ENCODE assay signal across 31 cellular contexts in the genomic region with DNA sequence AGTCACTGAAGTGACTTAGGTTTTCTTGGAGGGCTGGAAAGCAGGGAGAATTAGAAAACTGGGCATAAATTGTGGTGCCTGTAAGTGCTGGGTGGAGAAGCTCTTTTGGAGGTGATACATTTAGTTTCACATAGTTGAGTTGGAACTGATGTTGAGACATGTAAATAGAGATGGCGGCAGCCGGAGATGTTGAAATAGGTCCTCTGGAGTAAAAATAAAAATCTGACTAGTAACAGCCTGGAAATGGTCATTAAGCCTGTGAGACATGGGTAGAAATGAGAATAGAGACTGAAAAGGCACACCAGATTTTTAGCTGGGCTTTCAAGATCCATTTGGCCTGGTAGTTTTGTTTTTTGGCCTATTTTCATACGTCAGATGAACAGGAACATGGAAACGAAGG.
"Had no signal": no experiment of that assay in that cellular context is flagged by ENCODE, and none has a peak within 500 bp of the region (broad histone marks: within the 10 kb centered on the region; RNA-seq: fewer than 3 reads in every experiment).

No MANE protein-coding gene starts in this region.

- H3K27ac Mint-ChIP-seq: activated CD8-positive, alpha-beta T cell treated with anti-CD3 and anti-CD28 coated beads, Interleukin-2, amount 10 ng/mL, durations not matched to agents 7 days and 5 days; activated naive CD8-positive, alpha-beta T cell treated with anti-CD3 and anti-CD28 coated beads, Interleukin-2, amount 50 U/mL, for 24 hours; T-helper 1 cell treated with Interleukin-12 subunit alpha and Interleukin-12 subunit beta and Interleukin-4 antibody, amounts not matched to agents 30 μg/mL and 1 μg/mL, for 36 hours; WTC11 had no signal

- H3K4me3 Mint-ChIP-seq: activated CD8-positive, alpha-beta T cell treated with anti-CD3 and anti-CD28 coated beads, Interleukin-2, amount 10 ng/mL, durations not matched to agents 7 days and 5 days; activated naive CD8-positive, alpha-beta T cell treated with anti-CD3 and anti-CD28 coated beads, Interleukin-2, amount 50 U/mL, for 24 hours; central memory CD8-positive, alpha-beta T cell; T-helper 1 cell treated with Interleukin-12 subunit alpha and Interleukin-12 subunit beta and Interleukin-4 antibody, amounts not matched to agents 30 μg/mL and 1 μg/mL, for 36 hours; WTC11 had no signal

- H3K27me3 ChIP-seq: Peyer's patch had no signal

- FAIRE-seq: astrocyte had no signal

- DNase-seq: activated CD4-positive, alpha-beta T cell treated with anti-CD3 and anti-CD28 coated beads for 48 hours; activated CD4-positive, alpha-beta T cell treated with anti-CD3 and anti-CD28 coated beads, Interleukin-2, amount 50 U/mL, for 4 hours; activated CD4-positive, CD25-positive, alpha-beta regulatory T cell treated with anti-CD3 and anti-CD28 coated beads, Interleukin-2, amount 50 U/mL, for 72 hours; activated CD8-positive, alpha-beta memory T cell treated with anti-CD3 and anti-CD28 coated beads, Interleukin-2, amount 50 U/mL, for 48 hours; activated CD8-positive, alpha-beta T cell treated with anti-CD3 and anti-CD28 coated beads, Interleukin-2, amount 10 ng/mL, durations not matched to agents 7 days and 5 days; activated effector memory CD4-positive, alpha-beta T cell treated with anti-CD3 and anti-CD28 coated beads, Interleukin-2, amount 50 U/mL, for 16 hours; activated naive CD4-positive, alpha-beta T cell treated with Interleukin-2 at 50 U/mL for 16 hours; activated naive CD8-positive, alpha-beta T cell treated with anti-CD3 and anti-CD28 coated beads, Interleukin-2, amount 50 U/mL, for 24 hours; activated T-cell treated with anti-CD3 and anti-CD28 coated beads, Interleukin-2, amount 50 U/mL, for 1 hour; amygdala; Kasumi-1; KBM-7; MV-4-11; NCI-H1092 treated with DMSO at 0.1 percent for 48 hours; NCI-H1417 treated with DMSO at 0.1 percent for 48 hours; NCI-H1694; NCI-H2029; NCI-H2107; NCI-H345; NCI-H510A; NCI-H526 treated with DMSO at 0.1 percent for 48 hours; NCI-H82; Peyer's patch; Right ventricle myocardium superior; T-helper 9 cell had no signal

- H3K9me3 ChIP-seq: Peyer's patch had no signal

- H3K27me3 Mint-ChIP-seq: activated naive CD8-positive, alpha-beta T cell treated with anti-CD3 and anti-CD28 coated beads, Interleukin-2, amount 50 U/mL, for 24 hours; central memory CD8-positive, alpha-beta T cell had no signal

- ATAC-seq: activated CD8-positive, alpha-beta T cell treated with anti-CD3 and anti-CD28 coated beads, Interleukin-2, amount 10 ng/mL, durations not matched to agents 7 days and 5 days; activated naive CD4-positive, alpha-beta T cell treated with anti-CD3 and anti-CD28 coated beads, Interleukin-2, amount 50 U/mL, for 72 hours; activated naive CD8-positive, alpha-beta T cell treated with anti-CD3 and anti-CD28 coated beads, Interleukin-2, amount 50 U/mL, for 24 hours; WTC11 had no signal

- H3K27ac ChIP-seq: Peyer's patch, RWPE1 had no signal

- H3K9me3 Mint-ChIP-seq: activated naive CD4-positive, alpha-beta T cell treated with anti-CD3 and anti-CD28 coated beads, Interleukin-2, amount 50 U/mL, for 72 hours; activated naive CD8-positive, alpha-beta T cell treated with anti-CD3 and anti-CD28 coated beads, Interleukin-2, amount 50 U/mL, for 24 hours; central memory CD8-positive, alpha-beta T cell had no signal

- H3K4me3 ChIP-seq: Peyer's patch had no signal
